1 cellular context compared by ENCODE assay signal in the genomic region with DNA sequence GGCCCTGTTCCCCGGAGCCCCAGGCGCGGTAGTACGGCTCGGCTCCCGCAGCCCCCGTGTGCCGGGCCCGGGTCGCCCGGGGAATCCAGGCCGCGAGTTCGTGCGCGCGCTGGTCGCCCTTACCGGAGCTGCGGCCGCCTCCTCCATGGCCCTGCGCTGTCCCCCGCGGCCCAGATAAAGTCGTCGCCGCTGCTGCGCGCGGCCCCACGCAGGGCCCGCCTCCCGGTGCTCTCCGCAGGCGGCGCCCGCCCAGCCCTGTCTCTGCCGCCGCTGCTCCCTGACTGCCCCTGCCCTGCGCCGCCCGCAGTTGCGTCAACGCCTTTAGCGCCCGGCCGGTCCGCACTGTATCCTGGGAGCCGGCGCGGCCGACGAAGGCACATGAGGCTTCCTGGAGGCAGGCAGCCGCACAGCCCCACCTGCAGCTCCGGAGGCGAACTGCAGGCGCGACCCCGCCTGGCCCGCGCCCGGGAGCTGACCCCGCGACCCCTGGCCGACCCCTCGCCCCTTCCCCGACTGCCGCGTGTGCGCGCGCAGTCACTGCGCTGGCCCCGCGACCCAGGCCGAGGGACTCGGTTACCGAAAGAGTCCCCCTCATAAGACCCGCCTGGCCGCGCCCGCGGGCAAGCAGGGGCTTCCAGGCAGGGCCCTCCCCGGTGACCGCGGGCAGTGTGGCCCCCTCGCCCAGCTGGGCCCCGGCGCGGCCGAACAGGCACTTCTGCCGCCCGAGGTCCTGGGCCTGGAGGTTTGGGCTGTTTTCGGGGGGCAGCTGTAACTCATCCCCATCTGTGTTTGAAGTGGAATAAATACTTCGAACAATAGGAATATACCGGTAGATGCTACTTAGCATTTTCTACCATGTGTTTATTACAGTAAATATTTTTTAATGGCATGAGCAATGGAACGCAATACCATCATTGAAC.
TF ChIP-seq lines count a peak whose summit lies in the region.

No MANE protein-coding gene starts in this region.

TF ChIP-seq in GM12878, 131 proteins besides CTCF, POLR2A, EP300 and RAD21 (continued from another document):
- TF ChIP-seq SP1 (IDR thresholded peaks at IDR 0.05; ENCODE audit: low read depth, low read length) = no peak
- TF ChIP-seq ASH2L (IDR thresholded peaks at IDR 0.05; ENCODE audit: borderline replicate concordance, low read depth) = no peak
- TF ChIP-seq, protein P1, sequence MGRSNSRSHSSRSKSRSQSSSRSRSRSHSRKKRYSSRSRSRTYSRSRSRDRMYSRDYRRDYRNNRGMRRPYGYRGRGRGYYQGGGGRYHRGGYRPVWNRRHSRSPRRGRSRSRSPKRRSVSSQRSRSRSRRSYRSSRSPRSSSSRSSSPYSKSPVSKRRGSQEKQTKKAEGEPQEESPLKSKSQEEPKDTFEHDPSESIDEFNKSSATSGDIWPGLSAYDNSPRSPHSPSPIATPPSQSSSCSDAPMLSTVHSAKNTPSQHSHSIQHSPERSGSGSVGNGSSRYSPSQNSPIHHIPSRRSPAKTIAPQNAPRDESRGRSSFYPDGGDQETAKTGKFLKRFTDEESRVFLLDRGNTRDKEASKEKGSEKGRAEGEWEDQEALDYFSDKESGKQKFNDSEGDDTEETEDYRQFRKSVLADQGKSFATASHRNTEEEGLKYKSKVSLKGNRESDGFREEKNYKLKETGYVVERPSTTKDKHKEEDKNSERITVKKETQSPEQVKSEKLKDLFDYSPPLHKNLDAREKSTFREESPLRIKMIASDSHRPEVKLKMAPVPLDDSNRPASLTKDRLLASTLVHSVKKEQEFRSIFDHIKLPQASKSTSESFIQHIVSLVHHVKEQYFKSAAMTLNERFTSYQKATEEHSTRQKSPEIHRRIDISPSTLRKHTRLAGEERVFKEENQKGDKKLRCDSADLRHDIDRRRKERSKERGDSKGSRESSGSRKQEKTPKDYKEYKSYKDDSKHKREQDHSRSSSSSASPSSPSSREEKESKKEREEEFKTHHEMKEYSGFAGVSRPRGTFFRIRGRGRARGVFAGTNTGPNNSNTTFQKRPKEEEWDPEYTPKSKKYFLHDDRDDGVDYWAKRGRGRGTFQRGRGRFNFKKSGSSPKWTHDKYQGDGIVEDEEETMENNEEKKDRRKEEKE (IDR thresholded peaks at IDR 0.05) = peak; percentile 9; the same call in 1 of the 2 replicates
- no peak; a peak in 1 of 4 replicates for TF ChIP-seq IKZF2 (IDR thresholded peaks at IDR 0.05)
- TF ChIP-seq KLF5 (IDR thresholded peaks at IDR 0.05; ENCODE audit: partially characterized antibody) = peak; percentile 24
- peak; percentile 70 for TF ChIP-seq CREB1 (IDR thresholded peaks at IDR 0.05; ENCODE audit: low read depth)
- TF ChIP-seq, protein P2, sequence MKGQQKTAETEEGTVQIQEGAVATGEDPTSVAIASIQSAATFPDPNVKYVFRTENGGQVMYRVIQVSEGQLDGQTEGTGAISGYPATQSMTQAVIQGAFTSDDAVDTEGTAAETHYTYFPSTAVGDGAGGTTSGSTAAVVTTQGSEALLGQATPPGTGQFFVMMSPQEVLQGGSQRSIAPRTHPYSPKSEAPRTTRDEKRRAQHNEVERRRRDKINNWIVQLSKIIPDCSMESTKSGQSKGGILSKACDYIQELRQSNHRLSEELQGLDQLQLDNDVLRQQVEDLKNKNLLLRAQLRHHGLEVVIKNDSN (IDR thresholded peaks at IDR 0.05; ENCODE audit: borderline replicate concordance, extremely low read length, insufficient read depth, low read depth, low read length) = peak; percentile 54
- TF ChIP-seq, protein P3, sequence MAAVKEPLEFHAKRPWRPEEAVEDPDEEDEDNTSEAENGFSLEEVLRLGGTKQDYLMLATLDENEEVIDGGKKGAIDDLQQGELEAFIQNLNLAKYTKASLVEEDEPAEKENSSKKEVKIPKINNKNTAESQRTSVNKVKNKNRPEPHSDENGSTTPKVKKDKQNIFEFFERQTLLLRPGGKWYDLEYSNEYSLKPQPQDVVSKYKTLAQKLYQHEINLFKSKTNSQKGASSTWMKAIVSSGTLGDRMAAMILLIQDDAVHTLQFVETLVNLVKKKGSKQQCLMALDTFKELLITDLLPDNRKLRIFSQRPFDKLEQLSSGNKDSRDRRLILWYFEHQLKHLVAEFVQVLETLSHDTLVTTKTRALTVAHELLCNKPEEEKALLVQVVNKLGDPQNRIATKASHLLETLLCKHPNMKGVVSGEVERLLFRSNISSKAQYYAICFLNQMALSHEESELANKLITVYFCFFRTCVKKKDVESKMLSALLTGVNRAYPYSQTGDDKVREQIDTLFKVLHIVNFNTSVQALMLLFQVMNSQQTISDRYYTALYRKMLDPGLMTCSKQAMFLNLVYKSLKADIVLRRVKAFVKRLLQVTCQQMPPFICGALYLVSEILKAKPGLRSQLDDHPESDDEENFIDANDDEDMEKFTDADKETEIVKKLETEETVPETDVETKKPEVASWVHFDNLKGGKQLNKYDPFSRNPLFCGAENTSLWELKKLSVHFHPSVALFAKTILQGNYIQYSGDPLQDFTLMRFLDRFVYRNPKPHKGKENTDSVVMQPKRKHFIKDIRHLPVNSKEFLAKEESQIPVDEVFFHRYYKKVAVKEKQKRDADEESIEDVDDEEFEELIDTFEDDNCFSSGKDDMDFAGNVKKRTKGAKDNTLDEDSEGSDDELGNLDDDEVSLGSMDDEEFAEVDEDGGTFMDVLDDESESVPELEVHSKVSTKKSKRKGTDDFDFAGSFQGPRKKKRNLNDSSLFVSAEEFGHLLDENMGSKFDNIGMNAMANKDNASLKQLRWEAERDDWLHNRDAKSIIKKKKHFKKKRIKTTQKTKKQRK (IDR thresholded peaks at IDR 0.05; ENCODE audit: low read depth, low read length) = no peak
- 0 out of 2 replicates have a peak, but pooled peaks have one; percentile 12 for TF ChIP-seq CHD2 (IDR thresholded peaks at IDR 0.05; ENCODE audit: borderline replicate concordance, low read depth, low read length)
